1 cellular context compared by ENCODE assay signal in the genomic region with DNA sequence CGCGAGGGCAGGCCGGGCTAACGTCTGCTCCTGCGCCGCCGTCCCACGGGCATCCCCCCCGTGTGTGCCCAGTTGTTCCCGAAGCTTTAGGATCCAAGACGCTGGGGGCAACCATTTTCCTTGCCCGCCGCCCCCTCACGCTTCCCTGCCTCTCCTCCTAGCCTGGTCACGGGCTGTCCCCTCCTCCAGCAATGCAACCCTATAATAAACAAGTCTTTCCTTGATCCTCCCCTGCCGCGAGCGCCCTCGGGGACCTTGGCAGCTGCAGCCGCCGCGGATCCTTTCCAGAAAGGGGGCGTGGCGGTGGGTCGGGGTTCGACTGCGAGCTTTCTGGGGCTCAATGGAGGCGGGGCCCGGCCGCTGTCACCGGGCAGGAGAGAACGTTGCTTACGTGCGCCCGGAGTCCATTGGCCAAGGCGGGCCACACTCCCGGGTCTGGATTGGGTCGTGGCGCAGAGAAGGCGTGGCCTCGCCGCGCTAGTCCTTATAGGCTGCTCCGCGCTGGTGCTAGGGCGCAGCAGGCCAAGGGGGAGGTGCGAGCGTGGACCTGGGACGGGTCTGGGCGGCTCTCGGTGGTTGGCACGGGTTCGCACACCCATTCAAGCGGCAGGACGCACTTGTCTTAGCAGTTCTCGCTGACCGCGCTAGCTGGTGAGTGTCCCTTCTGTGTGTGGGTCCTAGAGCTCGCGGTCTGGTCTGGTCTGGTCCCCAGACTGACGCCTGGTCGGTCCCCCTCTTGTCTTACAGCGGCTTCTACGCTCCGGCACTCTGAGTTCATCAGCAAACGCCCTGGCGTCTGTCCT.
A peak's percentile ranks its signal among the peaks of the same experiment; 100 is the strongest.
TF ChIP-seq lines count a peak whose summit lies in the region.

A gene with protein sequence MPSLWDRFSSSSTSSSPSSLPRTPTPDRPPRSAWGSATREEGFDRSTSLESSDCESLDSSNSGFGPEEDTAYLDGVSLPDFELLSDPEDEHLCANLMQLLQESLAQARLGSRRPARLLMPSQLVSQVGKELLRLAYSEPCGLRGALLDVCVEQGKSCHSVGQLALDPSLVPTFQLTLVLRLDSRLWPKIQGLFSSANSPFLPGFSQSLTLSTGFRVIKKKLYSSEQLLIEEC (plus strand): TSS at position 515 of the 803 bp plus-strand sequence. CDS start 293 bp downstream, outside the sequence.

TF ChIP-seq in HEK293, 187 proteins besides CTCF, POLR2A, EP300 and RAD21 (continued from another document):
- peak; percentile 43; the same call in 1 of the 2 replicates for TF ChIP-seq ZNF76 (tag by site-specific recombination; IDR thresholded peaks at IDR 0.05; ENCODE audit: borderline replicate concordance, low read depth)
- peak; percentile 74 for TF ChIP-seq ZNF324 (tag by site-specific recombination; IDR thresholded peaks at IDR 0.05)
- TF ChIP-seq SP2 (tag by site-specific recombination; IDR thresholded peaks at IDR 0.05) = peak; percentile 96
- peak; percentile 76 for TF ChIP-seq YY1 (tag by site-specific recombination; IDR thresholded peaks at IDR 0.05)
- TF ChIP-seq ZEB2 (tag by site-specific recombination; IDR thresholded peaks at IDR 0.05) = peak; percentile 42
- peak; percentile 84 for TF ChIP-seq ZNF600 (tag by site-specific recombination; IDR thresholded peaks at IDR 0.05)
- peak; percentile 30 for TF ChIP-seq KLF8 (tag by site-specific recombination; IDR thresholded peaks at IDR 0.05)
- TF ChIP-seq ZNF174 (tag by site-specific recombination; IDR thresholded peaks at IDR 0.05) = no peak
- peak; percentile 86; the same call in 1 of the 2 replicates for TF ChIP-seq ZNF391 (tag by site-specific recombination; IDR thresholded peaks at IDR 0.05; ENCODE audit: borderline replicate concordance, low read depth)
- TF ChIP-seq, protein P1, sequence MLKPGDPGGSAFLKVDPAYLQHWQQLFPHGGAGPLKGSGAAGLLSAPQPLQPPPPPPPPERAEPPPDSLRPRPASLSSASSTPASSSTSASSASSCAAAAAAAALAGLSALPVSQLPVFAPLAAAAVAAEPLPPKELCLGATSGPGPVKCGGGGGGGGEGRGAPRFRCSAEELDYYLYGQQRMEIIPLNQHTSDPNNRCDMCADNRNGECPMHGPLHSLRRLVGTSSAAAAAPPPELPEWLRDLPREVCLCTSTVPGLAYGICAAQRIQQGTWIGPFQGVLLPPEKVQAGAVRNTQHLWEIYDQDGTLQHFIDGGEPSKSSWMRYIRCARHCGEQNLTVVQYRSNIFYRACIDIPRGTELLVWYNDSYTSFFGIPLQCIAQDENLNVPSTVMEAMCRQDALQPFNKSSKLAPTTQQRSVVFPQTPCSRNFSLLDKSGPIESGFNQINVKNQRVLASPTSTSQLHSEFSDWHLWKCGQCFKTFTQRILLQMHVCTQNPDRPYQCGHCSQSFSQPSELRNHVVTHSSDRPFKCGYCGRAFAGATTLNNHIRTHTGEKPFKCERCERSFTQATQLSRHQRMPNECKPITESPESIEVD (tag by site-specific recombination; IDR thresholded peaks at IDR 0.05) = peak; percentile 75
- TF ChIP-seq, protein P2, sequence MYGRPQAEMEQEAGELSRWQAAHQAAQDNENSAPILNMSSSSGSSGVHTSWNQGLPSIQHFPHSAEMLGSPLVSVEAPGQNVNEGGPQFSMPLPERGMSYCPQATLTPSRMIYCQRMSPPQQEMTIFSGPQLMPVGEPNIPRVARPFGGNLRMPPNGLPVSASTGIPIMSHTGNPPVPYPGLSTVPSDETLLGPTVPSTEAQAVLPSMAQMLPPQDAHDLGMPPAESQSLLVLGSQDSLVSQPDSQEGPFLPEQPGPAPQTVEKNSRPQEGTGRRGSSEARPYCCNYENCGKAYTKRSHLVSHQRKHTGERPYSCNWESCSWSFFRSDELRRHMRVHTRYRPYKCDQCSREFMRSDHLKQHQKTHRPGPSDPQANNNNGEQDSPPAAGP (tag by site-specific recombination; IDR thresholded peaks at IDR 0.05) = peak; percentile 78
- TF ChIP-seq ZNF837 (tag by site-specific recombination; IDR thresholded peaks at IDR 0.05) = peak; percentile 93
- TF ChIP-seq, protein P3, sequence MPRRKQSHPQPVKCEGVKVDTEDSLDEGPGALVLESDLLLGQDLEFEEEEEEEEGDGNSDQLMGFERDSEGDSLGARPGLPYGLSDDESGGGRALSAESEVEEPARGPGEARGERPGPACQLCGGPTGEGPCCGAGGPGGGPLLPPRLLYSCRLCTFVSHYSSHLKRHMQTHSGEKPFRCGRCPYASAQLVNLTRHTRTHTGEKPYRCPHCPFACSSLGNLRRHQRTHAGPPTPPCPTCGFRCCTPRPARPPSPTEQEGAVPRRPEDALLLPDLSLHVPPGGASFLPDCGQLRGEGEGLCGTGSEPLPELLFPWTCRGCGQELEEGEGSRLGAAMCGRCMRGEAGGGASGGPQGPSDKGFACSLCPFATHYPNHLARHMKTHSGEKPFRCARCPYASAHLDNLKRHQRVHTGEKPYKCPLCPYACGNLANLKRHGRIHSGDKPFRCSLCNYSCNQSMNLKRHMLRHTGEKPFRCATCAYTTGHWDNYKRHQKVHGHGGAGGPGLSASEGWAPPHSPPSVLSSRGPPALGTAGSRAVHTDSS (tag by site-specific recombination; IDR thresholded peaks at IDR 0.05) = peak; percentile 40
- TF ChIP-seq ZSCAN30 (tag by site-specific recombination; IDR thresholded peaks at IDR 0.05) = peak; percentile 89
- TF ChIP-seq BCL11B (tag by site-specific recombination; IDR thresholded peaks at IDR 0.05; ENCODE audit: low read depth) = peak; percentile 73
- peak; percentile 50; the same call in 1 of the 2 replicates for TF ChIP-seq YY2 (tag by site-specific recombination; IDR thresholded peaks at IDR 0.05)
- TF ChIP-seq, protein P4, sequence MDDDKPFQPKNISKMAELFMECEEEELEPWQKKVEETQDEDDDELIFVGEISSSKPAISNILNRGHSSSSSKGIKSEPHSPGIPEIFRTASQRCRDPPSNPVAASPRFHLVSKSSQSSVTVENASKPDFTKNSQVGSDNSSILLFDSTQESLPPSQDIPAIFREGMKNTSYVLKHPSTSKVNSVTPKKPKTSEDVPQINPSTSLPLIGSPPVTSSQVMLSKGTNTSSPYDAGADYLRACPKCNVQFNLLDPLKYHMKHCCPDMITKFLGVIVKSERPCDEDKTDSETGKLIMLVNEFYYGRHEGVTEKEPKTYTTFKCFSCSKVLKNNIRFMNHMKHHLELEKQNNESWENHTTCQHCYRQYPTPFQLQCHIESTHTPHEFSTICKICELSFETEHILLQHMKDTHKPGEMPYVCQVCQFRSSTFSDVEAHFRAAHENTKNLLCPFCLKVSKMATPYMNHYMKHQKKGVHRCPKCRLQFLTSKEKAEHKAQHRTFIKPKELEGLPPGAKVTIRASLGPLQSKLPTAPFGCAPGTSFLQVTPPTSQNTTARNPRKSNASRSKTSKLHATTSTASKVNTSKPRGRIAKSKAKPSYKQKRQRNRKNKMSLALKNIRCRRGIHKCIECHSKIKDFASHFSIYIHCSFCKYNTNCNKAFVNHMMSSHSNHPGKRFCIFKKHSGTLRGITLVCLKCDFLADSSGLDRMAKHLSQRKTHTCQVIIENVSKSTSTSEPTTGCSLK (tag by site-specific recombination; IDR thresholded peaks at IDR 0.05) = no peak
- 0 out of 2 replicates have a peak, but pooled peaks have one; percentile 53 for TF ChIP-seq ZBTB7A (tag by site-specific recombination; IDR thresholded peaks at IDR 0.05; ENCODE audit: low read depth)
- TF ChIP-seq, protein P5, sequence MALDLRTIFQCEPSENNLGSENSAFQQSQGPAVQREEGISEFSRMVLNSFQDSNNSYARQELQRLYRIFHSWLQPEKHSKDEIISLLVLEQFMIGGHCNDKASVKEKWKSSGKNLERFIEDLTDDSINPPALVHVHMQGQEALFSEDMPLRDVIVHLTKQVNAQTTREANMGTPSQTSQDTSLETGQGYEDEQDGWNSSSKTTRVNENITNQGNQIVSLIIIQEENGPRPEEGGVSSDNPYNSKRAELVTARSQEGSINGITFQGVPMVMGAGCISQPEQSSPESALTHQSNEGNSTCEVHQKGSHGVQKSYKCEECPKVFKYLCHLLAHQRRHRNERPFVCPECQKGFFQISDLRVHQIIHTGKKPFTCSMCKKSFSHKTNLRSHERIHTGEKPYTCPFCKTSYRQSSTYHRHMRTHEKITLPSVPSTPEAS (tag by site-specific recombination; IDR thresholded peaks at IDR 0.05) = peak; percentile 71
- 0 out of 2 replicates have a peak, but pooled peaks have one; percentile 43 for TF ChIP-seq ZNF10 (tag by site-specific recombination; IDR thresholded peaks at IDR 0.05)
- TF ChIP-seq ZBTB48 (tag by site-specific recombination; IDR thresholded peaks at IDR 0.05) = peak; percentile 61; the same call in 1 of the 2 replicates
- TF ChIP-seq ZFHX2 (tag by site-specific recombination; conservative IDR thresholded peaks at IDR 0.05) = peak; percentile 75
- peak; percentile 40 for TF ChIP-seq ZXDB (tag by site-specific recombination; IDR thresholded peaks at IDR 0.05)
- no peak for TF ChIP-seq ZNF521 (tag by site-specific recombination; IDR thresholded peaks at IDR 0.05)
- TF ChIP-seq, protein P6, sequence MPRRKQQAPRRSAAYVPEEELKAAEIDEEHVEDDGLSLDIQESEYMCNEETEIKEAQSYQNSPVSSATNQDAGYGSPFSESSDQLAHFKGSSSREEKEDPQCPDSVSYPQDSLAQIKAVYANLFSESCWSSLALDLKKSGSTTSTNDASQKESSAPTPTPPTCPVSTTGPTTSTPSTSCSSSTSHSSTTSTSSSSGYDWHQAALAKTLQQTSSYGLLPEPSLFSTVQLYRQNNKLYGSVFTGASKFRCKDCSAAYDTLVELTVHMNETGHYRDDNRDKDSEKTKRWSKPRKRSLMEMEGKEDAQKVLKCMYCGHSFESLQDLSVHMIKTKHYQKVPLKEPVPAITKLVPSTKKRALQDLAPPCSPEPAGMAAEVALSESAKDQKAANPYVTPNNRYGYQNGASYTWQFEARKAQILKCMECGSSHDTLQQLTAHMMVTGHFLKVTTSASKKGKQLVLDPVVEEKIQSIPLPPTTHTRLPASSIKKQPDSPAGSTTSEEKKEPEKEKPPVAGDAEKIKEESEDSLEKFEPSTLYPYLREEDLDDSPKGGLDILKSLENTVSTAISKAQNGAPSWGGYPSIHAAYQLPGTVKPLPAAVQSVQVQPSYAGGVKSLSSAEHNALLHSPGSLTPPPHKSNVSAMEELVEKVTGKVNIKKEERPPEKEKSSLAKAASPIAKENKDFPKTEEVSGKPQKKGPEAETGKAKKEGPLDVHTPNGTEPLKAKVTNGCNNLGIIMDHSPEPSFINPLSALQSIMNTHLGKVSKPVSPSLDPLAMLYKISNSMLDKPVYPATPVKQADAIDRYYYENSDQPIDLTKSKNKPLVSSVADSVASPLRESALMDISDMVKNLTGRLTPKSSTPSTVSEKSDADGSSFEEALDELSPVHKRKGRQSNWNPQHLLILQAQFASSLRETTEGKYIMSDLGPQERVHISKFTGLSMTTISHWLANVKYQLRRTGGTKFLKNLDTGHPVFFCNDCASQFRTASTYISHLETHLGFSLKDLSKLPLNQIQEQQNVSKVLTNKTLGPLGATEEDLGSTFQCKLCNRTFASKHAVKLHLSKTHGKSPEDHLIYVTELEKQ (tag by site-specific recombination; IDR thresholded peaks at IDR 0.05; ENCODE audit: borderline replicate concordance) = 0 out of 2 replicates have a peak, but pooled peaks have one; percentile 11
- TF ChIP-seq, protein P7, sequence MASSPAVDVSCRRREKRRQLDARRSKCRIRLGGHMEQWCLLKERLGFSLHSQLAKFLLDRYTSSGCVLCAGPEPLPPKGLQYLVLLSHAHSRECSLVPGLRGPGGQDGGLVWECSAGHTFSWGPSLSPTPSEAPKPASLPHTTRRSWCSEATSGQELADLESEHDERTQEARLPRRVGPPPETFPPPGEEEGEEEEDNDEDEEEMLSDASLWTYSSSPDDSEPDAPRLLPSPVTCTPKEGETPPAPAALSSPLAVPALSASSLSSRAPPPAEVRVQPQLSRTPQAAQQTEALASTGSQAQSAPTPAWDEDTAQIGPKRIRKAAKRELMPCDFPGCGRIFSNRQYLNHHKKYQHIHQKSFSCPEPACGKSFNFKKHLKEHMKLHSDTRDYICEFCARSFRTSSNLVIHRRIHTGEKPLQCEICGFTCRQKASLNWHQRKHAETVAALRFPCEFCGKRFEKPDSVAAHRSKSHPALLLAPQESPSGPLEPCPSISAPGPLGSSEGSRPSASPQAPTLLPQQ (tag by site-specific recombination; IDR thresholded peaks at IDR 0.05) = peak; percentile 53
- TF ChIP-seq MZF1 (tag by site-specific recombination; IDR thresholded peaks at IDR 0.05; ENCODE audit: borderline replicate concordance) = peak; percentile 43; the same call in 1 of the 2 replicates
- TF ChIP-seq, protein P8, sequence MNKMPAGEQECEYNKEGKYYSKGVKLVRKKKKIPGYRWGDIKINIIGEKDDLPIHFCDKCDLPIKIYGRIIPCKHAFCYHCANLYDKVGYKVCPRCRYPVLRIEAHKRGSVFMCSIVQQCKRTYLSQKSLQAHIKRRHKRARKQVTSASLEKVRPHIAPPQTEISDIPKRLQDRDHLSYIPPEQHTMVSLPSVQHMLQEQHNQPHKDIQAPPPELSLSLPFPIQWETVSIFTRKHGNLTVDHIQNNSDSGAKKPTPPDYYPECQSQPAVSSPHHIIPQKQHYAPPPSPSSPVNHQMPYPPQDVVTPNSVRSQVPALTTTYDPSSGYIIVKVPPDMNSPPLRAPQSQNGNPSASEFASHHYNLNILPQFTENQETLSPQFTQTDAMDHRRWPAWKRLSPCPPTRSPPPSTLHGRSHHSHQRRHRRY (tag by site-specific recombination; IDR thresholded peaks at IDR 0.05) = peak; percentile 85; the same call in 1 of the 2 replicates
- TF ChIP-seq, protein P9, sequence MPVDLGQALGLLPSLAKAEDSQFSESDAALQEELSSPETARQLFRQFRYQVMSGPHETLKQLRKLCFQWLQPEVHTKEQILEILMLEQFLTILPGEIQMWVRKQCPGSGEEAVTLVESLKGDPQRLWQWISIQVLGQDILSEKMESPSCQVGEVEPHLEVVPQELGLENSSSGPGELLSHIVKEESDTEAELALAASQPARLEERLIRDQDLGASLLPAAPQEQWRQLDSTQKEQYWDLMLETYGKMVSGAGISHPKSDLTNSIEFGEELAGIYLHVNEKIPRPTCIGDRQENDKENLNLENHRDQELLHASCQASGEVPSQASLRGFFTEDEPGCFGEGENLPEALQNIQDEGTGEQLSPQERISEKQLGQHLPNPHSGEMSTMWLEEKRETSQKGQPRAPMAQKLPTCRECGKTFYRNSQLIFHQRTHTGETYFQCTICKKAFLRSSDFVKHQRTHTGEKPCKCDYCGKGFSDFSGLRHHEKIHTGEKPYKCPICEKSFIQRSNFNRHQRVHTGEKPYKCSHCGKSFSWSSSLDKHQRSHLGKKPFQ (tag by site-specific recombination; IDR thresholded peaks at IDR 0.05) = 0 out of 2 replicates have a peak, but pooled peaks have one; percentile 35
